8 cellular contexts compared by ENCODE assay signal in the genomic region with DNA sequence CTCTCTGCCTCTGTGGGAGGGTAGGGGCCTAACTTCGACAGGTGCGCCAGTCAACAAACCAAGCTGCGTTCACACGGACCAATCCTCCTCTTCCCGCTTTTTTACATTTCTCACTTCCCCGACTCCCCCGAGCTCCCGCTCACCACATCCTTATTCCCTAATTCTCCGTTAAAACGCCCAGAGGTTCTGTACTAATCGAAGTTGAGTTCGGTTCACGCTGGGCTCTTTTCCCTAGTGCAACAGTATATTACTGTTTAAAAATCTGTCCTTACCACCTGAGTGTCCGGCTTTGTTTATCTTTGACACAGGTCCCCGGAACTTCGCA. TPM values are rescaled to one million over a fixed set of nuclear protein-coding genes. Genes with fewer than 3 reads are reported as not detected.
DNase-seq lines count a peak whose midpoint lies in the region; ATAC-seq and TF ChIP-seq lines count a peak whose summit lies in the region.

No MANE protein-coding gene starts in this region.

- H3K4me3 ChIP-seq in choroid plexus epithelial cell (ENCODE audit: low read depth, low read length): peak overlapping the region; percentile 92
- H3K4me3 ChIP-seq in mesodermal cell (ENCODE audit: extremely low read depth, insufficient read depth, low read length, poor library complexity, severe bottlenecking): peak overlapping the region; percentile 94

- ATAC-seq in HG02943 (IDR thresholded peaks at IDR 0.05; ENCODE audit: low read depth, unreplicated experiment): peak; percentile 36

- WGBS in mesodermal cell (ENCODE audit: insufficient coverage in 2 of 2), 2 experiments: 1% methylated on average over 16 of the region's 16 CpGs

- H3K4me1 ChIP-seq in ES-I3 (ENCODE audit: insufficient read depth, low read length) (peaks cover 10% of the 10 kb centered on the region), mesodermal cell (ENCODE audit: control insufficient read depth, insufficient read depth, low read length, poor library complexity, severe bottlenecking) (peaks cover 22% of the 10 kb centered on the region)

- CTCF ChIA-PET in RWPE1 (lab: Yijun Ruan, JAX): no interaction called here

- POLR2A ChIA-PET in RWPE1 (lab: Yijun Ruan, JAX; ENCODE audit: low non-redundant PET): no interaction called here

- H3K27ac ChIP-seq in RWPE1 (peak overlapping the region; percentile 77), mesodermal cell (ENCODE audit: low read depth, low read length, severe bottlenecking) (peak overlapping the region; percentile 36)

- peak; percentile 33 for DNase-seq in RWPE1 (ENCODE audit: low spot score)
- no peak for DNase-seq in choroid plexus epithelial cell (ENCODE audit: low read depth)
- DNase-seq in NCI-H187 treated with DMSO at 0.1 percent for 48 hours (lab: John Stamatoyannopoulos, UW): no peak
- DNase-seq in NCI-H1930 (lab: John Stamatoyannopoulos, UW): no peak
- DNase-seq in hypothalamus (lab: John Stamatoyannopoulos, UW): no peak

- H3K9me3 ChIP-seq in ES-I3 (ENCODE audit: control insufficient read depth, insufficient read depth, low read length): no peaks in the 10 kb centered on the region
- no peaks in the 10 kb centered on the region for H3K9me3 ChIP-seq in mesodermal cell (ENCODE audit: control insufficient read depth, low read length)

- no peak for TF ChIP-seq CTCF in RWPE1 (conservative IDR thresholded peaks at IDR 0.05; ENCODE audit: low read depth)
- no peak for TF ChIP-seq CTCF in choroid plexus epithelial cell (conservative IDR thresholded peaks at IDR 0.05; ENCODE audit: low read depth, low read length)

- H3K9ac ChIP-seq in ES-I3 (ENCODE audit: low read depth, low read length): peak overlapping the region; percentile 99

- H3K36me3 ChIP-seq in ES-I3 (ENCODE audit: insufficient read depth, low read length): peaks cover 4% of the 10 kb centered on the region; the same call in 1 of the 2 replicates
- H3K36me3 ChIP-seq in mesodermal cell (ENCODE audit: control insufficient read depth, insufficient read depth, low read length): peaks cover 22% of the 10 kb centered on the region

RNA-seq across cellular contexts. Expression of gene POLR2D, which starts 0.5 kb away (rescaled TPM):
- 40.0 TPM for polyA plus RNA-seq in mesodermal cell (2013, experiment 1 of 2)
- 37.9 TPM for polyA plus RNA-seq in mesodermal cell (2013, experiment 2 of 2)

RNA-seq across cellular contexts. Expression of gene AMMECR1L, which starts 28.3 kb away (rescaled TPM):
- 18.7 TPM for polyA plus RNA-seq in mesodermal cell (2013, experiment 1 of 2)
- polyA plus RNA-seq in mesodermal cell (2013, experiment 2 of 2): 17.8 TPM

RNA-seq across cellular contexts. Expression of gene WDR33, which starts 46.5 kb away (rescaled TPM):
- 29.2 TPM for polyA plus RNA-seq in mesodermal cell (2013, experiment 1 of 2)
- 38.3 TPM for polyA plus RNA-seq in mesodermal cell (2013, experiment 2 of 2)
